Comparison of ENCODE assay signal across 1 cellular context in genomic region chr10:102620138-102620591, GRCh38.
TF ChIP-seq lines count a peak whose summit lies in the region.

No MANE protein-coding gene starts in this region.

TF ChIP-seq in endothelial cell of umbilical vein, 7 proteins besides CTCF, POLR2A, EP300 and RAD21:
- TF ChIP-seq JUN (IDR thresholded peaks at IDR 0.05; ENCODE audit: borderline replicate concordance, insufficient read depth, insufficient read length, low read depth) (no peak), FOS (IDR thresholded peaks at IDR 0.05; ENCODE audit: borderline replicate concordance, insufficient read depth, low read length) (no peak), POLR2AphosphoS5 (IDR thresholded peaks at IDR 0.05; ENCODE audit: insufficient read depth, low read depth, low read length) (no peak), GATA2 (IDR thresholded peaks at IDR 0.05; ENCODE audit: insufficient read depth, insufficient read length, low read depth, low read length) (no peak), MYC (IDR thresholded peaks at IDR 0.05; ENCODE audit: low read depth, low read length) (no peak), MAX (IDR thresholded peaks at IDR 0.05; ENCODE audit: insufficient read depth, insufficient read length) (no peak), EZH2 (IDR thresholded peaks at IDR 0.05; ENCODE audit: borderline replicate concordance, low read depth, low read length, severe bottlenecking) (no peak)
